ENCODE assay signal across 17 cellular contexts in genomic region chr10:3792710-3793219, GRCh38. TPM values are rescaled to one million over a fixed set of nuclear protein-coding genes. Genes with fewer than 3 reads are reported as not detected.
DNase-seq lines count a peak whose midpoint lies in the region; ATAC-seq, FAIRE-seq and TF ChIP-seq lines count a peak whose summit lies in the region.
"Had no signal": no experiment of that assay in that cellular context is flagged by ENCODE, and none has a peak within 500 bp of the region (broad histone marks: within the 10 kb centered on the region; RNA-seq: fewer than 3 reads in every experiment).

No MANE protein-coding gene starts in this region.

- TF ChIP-seq CTCF in esophagus muscularis mucosa (IDR thresholded peaks at IDR 0.05) (no peak), upper lobe of right lung (IDR thresholded peaks at IDR 0.05) (no peak), esophagus squamous epithelium (IDR thresholded peaks at IDR 0.05) (no peak)

- TF ChIP-seq EP300 in esophagus muscularis mucosa (IDR thresholded peaks at IDR 0.05): no peak

- H3K36me3 ChIP-seq in esophagus muscularis mucosa (no peaks in the 10 kb centered on the region), upper lobe of right lung (no peaks in the 10 kb centered on the region), esophagus squamous epithelium (no peaks in the 10 kb centered on the region)

- no peak for FAIRE-seq in HTR-8/SVneo (lab: Jason Lieb, UNC)
- FAIRE-seq: A204.1 had no signal

- 77% methylated on average over 4 of the region's 4 CpGs for WGBS in esophagus muscularis mucosa
- 67 to 80% methylated on average over 4 of the region's 4 CpGs for WGBS in esophagus squamous epithelium, 2 donors

- H3K4me3 ChIP-seq in esophagus muscularis mucosa (no peak overlapping the region), upper lobe of right lung (no peak overlapping the region), esophagus squamous epithelium (no peak overlapping the region)
- H3K4me3 ChIP-seq: GM23338 had no signal

- H3K27me3 ChIP-seq in esophagus muscularis mucosa (no peaks in the 10 kb centered on the region), upper lobe of right lung (no peaks in the 10 kb centered on the region), esophagus squamous epithelium (no peaks in the 10 kb centered on the region)

- peak overlapping the region; percentile 81 for H3K27ac Mint-ChIP-seq in activated naive CD8-positive, alpha-beta T cell treated with anti-CD3 and anti-CD28 coated beads, Interleukin-2, amount 50 U/mL, for 24 hours
- no peak overlapping the region for H3K27ac Mint-ChIP-seq in activated naive CD8-positive, alpha-beta T cell treated with anti-CD3 and anti-CD28 coated beads for 36 hours
- H3K27ac Mint-ChIP-seq: GM23338 had no signal

- peak overlapping the region; percentile 10 for H3K4me3 Mint-ChIP-seq in activated naive CD8-positive, alpha-beta T cell treated with anti-CD3 and anti-CD28 coated beads, Interleukin-2, amount 50 U/mL, for 24 hours
- H3K4me3 Mint-ChIP-seq in activated naive CD8-positive, alpha-beta T cell treated with anti-CD3 and anti-CD28 coated beads for 36 hours: no peak overlapping the region
- H3K4me3 Mint-ChIP-seq: CD4-positive, CD25-positive, alpha-beta regulatory T cell; GM23338 had no signal

- TF ChIP-seq POLR2A in esophagus muscularis mucosa (IDR thresholded peaks at IDR 0.05; ENCODE audit: low read depth) (no peak), esophagus squamous epithelium (IDR thresholded peaks at IDR 0.05) (no peak)

- H3K9me3 ChIP-seq in esophagus muscularis mucosa (peaks cover 0 to 18% (median 8%) of the 10 kb centered on the region in 4 donors), upper lobe of right lung (no peaks in the 10 kb centered on the region), esophagus squamous epithelium (peaks cover 0 to 4% (median 0%) of the 10 kb centered on the region in 3 donors)

- H3K9me3 Mint-ChIP-seq in activated naive CD8-positive, alpha-beta T cell treated with anti-CD3 and anti-CD28 coated beads, Interleukin-2, amount 50 U/mL, for 24 hours: peaks cover 29% of the 10 kb centered on the region
- H3K9me3 Mint-ChIP-seq in activated naive CD8-positive, alpha-beta T cell treated with anti-CD3 and anti-CD28 coated beads for 36 hours: peaks cover 12% of the 10 kb centered on the region

- no peak for DNase-seq in activated naive CD8-positive, alpha-beta T cell treated with anti-CD3 and anti-CD28 coated beads, Interleukin-2, amount 50 U/mL, for 24 hours
- DNase-seq in activated naive CD8-positive, alpha-beta T cell treated with anti-CD3 and anti-CD28 coated beads for 36 hours: no peak
- DNase-seq in OCI-M1 (lab: John Stamatoyannopoulos, UW) (peak; percentile 22), esophagus muscularis mucosa (ENCODE audit: extremely low spot score) (peak; percentile 26), upper lobe of right lung (no peak), esophagus squamous epithelium (lab: John Stamatoyannopoulos, UW) (no peak), HTR-8/SVneo (ENCODE audit: insufficient read length, low spot score) (no peak)
- DNase-seq: CD4-positive, CD25-positive, alpha-beta regulatory T cell; DMS53; NCI-H1105; NCI-H187; NCI-H69; NK-92 treated with Interleukin-12 subunit alpha and Interleukin-12 subunit beta, amount 100 ng/mL, for 24 hours; SHP77 had no signal

- H3K4me1 ChIP-seq in esophagus muscularis mucosa: no peaks in the 10 kb centered on the region
- H3K4me1 ChIP-seq in upper lobe of right lung: no peaks in the 10 kb centered on the region
- H3K4me1 ChIP-seq in esophagus squamous epithelium: no peaks in the 10 kb centered on the region

- no peaks in the 10 kb centered on the region for H3K27me3 Mint-ChIP-seq in activated naive CD8-positive, alpha-beta T cell treated with anti-CD3 and anti-CD28 coated beads, Interleukin-2, amount 50 U/mL, for 24 hours
- no peaks in the 10 kb centered on the region for H3K27me3 Mint-ChIP-seq in activated naive CD8-positive, alpha-beta T cell treated with anti-CD3 and anti-CD28 coated beads for 36 hours

- intact Hi-C loops in esophagus muscularis mucosa (cut with DNase I): no loop called here
- intact Hi-C loops in upper lobe of right lung (cut with DNase I): no loop called here
- intact Hi-C loops in esophagus squamous epithelium (cut with DNase I): no loop called here

- H3K27ac ChIP-seq in esophagus muscularis mucosa (replicated peaks in 1 of 4): no peak overlapping the region
- H3K27ac ChIP-seq in upper lobe of right lung: no peak overlapping the region
- no peak overlapping the region for H3K27ac ChIP-seq in esophagus squamous epithelium

- peaks cover 38% of the 10 kb centered on the region for H3K4me1 Mint-ChIP-seq in activated naive CD8-positive, alpha-beta T cell treated with anti-CD3 and anti-CD28 coated beads, Interleukin-2, amount 50 U/mL, for 24 hours
- H3K4me1 Mint-ChIP-seq in activated naive CD8-positive, alpha-beta T cell treated with anti-CD3 and anti-CD28 coated beads for 36 hours: peaks cover 24% of the 10 kb centered on the region

- peak; percentile 13 for ATAC-seq in activated naive CD8-positive, alpha-beta T cell treated with anti-CD3 and anti-CD28 coated beads, Interleukin-2, amount 50 U/mL, for 24 hours
- ATAC-seq in upper lobe of right lung: peak; percentile 38
- no peak for ATAC-seq in GM19035 (IDR thresholded peaks at IDR 0.05; ENCODE audit: unreplicated experiment)
- ATAC-seq: GM23338 had no signal

- peaks cover 7% of the 10 kb centered on the region for H3K36me3 Mint-ChIP-seq in activated naive CD8-positive, alpha-beta T cell treated with anti-CD3 and anti-CD28 coated beads, Interleukin-2, amount 50 U/mL, for 24 hours (ENCODE audit: low read depth)
- H3K36me3 Mint-ChIP-seq in activated naive CD8-positive, alpha-beta T cell treated with anti-CD3 and anti-CD28 coated beads for 36 hours: peaks cover 12% of the 10 kb centered on the region

RNA-seq across cellular contexts. Expression of gene KLF6, which starts 7.8 kb away (rescaled TPM):
- 100 to 1,000 TPM; 117 to 125 TPM for total RNA-seq in activated naive CD8-positive, alpha-beta T cell treated with anti-CD3 and anti-CD28 coated beads for 36 hours
- total RNA-seq in esophagus muscularis mucosa (100 to 1,000 TPM; 114 to 145 (median 123) TPM), upper lobe of right lung (247 TPM), esophagus squamous epithelium (10 to 100 TPM; 39.6 to 91.2 (median 74.2) TPM)

Comparison
In these comparisons a context has a peak if more than half of its experiments do, and no peak if none do; other contexts are left out.
1. DNase-seq: peak in OCI-M1 (single experiment) and esophagus muscularis mucosa (single experiment); none in activated naive CD8-positive, alpha-beta T cell treated with anti-CD3 and anti-CD28 coated beads, Interleukin-2, amount 50 U/mL, for 24 hours (single experiment), activated naive CD8-positive, alpha-beta T cell treated with anti-CD3 and anti-CD28 coated beads for 36 hours (single experiment), upper lobe of right lung (single experiment), esophagus squamous epithelium (single experiment) and HTR-8/SVneo (single experiment).